Comparison of ENCODE assay signal across 11 cellular contexts in the genomic region with DNA sequence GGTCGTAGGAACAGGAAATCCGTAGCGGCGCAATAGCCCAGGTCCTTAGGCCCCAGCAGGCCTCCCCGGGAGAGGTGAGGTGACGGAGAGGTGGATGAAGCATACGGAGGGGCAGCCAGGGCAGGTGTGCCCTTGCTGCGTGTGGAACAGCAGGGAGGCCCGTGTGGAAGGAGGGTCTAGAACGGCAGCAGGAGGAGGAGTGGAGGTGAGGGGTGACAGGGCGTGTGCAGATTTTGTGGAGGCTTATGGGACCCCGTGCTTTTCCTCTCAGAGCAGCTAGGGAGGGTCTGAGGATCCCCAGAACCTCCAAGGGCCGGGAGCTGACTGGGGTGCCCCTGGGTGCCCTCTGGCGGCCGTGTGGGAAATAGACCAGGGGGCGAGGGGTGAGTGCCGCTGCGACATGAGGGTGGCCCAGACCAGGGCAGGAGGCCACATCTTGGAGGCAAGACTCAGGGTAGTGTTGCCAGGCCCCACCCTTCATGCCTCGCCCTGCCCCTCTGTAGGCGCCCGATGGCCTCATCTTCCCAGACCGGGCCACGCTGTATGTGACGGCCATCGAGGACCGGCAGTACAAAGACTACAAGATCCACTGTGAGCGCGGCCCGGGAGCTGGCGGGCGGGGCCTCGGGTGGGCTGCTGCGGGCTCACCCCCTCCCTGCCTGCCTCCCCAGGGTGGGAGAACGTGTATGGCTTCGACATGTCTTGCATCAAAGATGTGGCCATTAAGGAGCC. TPM values are rescaled to one million over a fixed set of nuclear protein-coding genes. Genes with fewer than 3 reads are reported as not detected.
A peak's percentile ranks its signal among the peaks of the same experiment; 100 is the strongest.
DNase-seq lines count a peak whose midpoint lies in the region; ATAC-seq, FAIRE-seq and TF ChIP-seq lines count a peak whose summit lies in the region.
"Had no signal": no experiment of that assay in that cellular context is flagged by ENCODE, and none has a peak within 500 bp of the region (broad histone marks: within the 10 kb centered on the region; RNA-seq: fewer than 3 reads in every experiment).

No MANE protein-coding gene starts in this region.

- CTCF ChIA-PET in endothelial cell of umbilical vein (lab: Charles Lee), result interaction anchor here (1.4 kb wide), 1 partner anchor 12 kb away, joined by 3 read pairs; no protein-coding TSS in a partner anchor

- peaks cover 55% of the 10 kb centered on the region for H3K4me1 Mint-ChIP-seq in stimulated activated memory B cell treated with anti-CD40 and anti-IgM and Interleukin-4, amounts not matched to agents 10 μg/mL and 1 μg/mL and 100 μg/mL, for 72 hours

- H3K27me3 ChIP-seq in endothelial cell of umbilical vein (ENCODE audit: control insufficient read depth in 2 of 2, insufficient read depth in 2 of 2, low read length in 2 of 2), result no peaks in the 10 kb centered on the region
- H3K27me3 ChIP-seq in esophagus muscularis mucosa, result peaks cover 0 to 9% (median 2%) of the 10 kb centered on the region in 4 donors

- H2AFZ ChIP-seq in endothelial cell of umbilical vein (ENCODE audit: low read depth, low read length), result no peak overlapping the region

- H3K9me3 ChIP-seq in endothelial cell of umbilical vein (replicated peaks; ENCODE audit: control insufficient read depth, insufficient read depth, low read length) (no peaks in the 10 kb centered on the region), esophagus muscularis mucosa (no peaks in the 10 kb centered on the region)
- H3K9me3 ChIP-seq: neutrophil had no signal

- peak; percentile 25 to 49 for TF ChIP-seq CTCF in endothelial cell of umbilical vein (IDR thresholded peaks at IDR 0.05; ENCODE audit: extremely low read depth in 1 of 2, insufficient read depth in 1 of 2, low read depth in 1 of 2, low read length in 2 of 2)
- TF ChIP-seq CTCF in esophagus muscularis mucosa (IDR thresholded peaks at IDR 0.05), result peak in 1 of 3 experiments; percentile 43

- no peak for TF ChIP-seq POLR2A in endothelial cell of umbilical vein (IDR thresholded peaks at IDR 0.05; ENCODE audit: low read depth, low read length)
- no peak for TF ChIP-seq POLR2A in esophagus muscularis mucosa (IDR thresholded peaks at IDR 0.05; ENCODE audit: low read depth)

- intact Hi-C loops in endothelial cell of umbilical vein (cut with micrococcal nuclease) (no loop called here), esophagus muscularis mucosa (cut with DNase I) (no loop called here)

- peak; percentile 37 for DNase-seq in activated naive CD4-positive, alpha-beta T cell treated with Interleukin-2 at 50 U/mL for 16 hours
- no peak for DNase-seq in activated naive CD4-positive, alpha-beta T cell (lab: John Stamatoyannopoulos, UW)
- DNase-seq in NCI-H2171 treated with DMSO at 0.1 percent for 48 hours (lab: John Stamatoyannopoulos, UW), result peak; percentile 9
- DNase-seq in endothelial cell of umbilical vein (ENCODE audit: low read depth, low spot score), result no peak
- DNase-seq in esophagus muscularis mucosa (ENCODE audit: extremely low spot score), result no peak
- DNase-seq in glomerular visceral epithelial cell (ENCODE audit: extremely low spot score), result no peak
- no peak for DNase-seq in NCI-H2029 treated with DMSO at 0.1 percent for 48 hours (lab: John Stamatoyannopoulos, UW)

- no peak for FAIRE-seq in endothelial cell of umbilical vein (lab: Jason Lieb, UNC)

- H3K9me3 Mint-ChIP-seq in stimulated activated memory B cell treated with anti-CD40 and anti-IgM and Interleukin-4, amounts not matched to agents 10 μg/mL and 1 μg/mL and 100 μg/mL, for 72 hours, result no peaks in the 10 kb centered on the region

- H4K20me1 ChIP-seq in endothelial cell of umbilical vein (replicated peaks; ENCODE audit: control insufficient read depth, extremely low read depth, insufficient read depth, low read length), result no peaks in the 10 kb centered on the region

- H3K9me1 ChIP-seq in endothelial cell of umbilical vein (replicated peaks; ENCODE audit: control insufficient read depth, extremely low read depth, insufficient read depth, low read length), result no peaks in the 10 kb centered on the region

- peaks cover 6% of the 10 kb centered on the region for H3K27me3 Mint-ChIP-seq in stimulated activated memory B cell treated with anti-CD40 and anti-IgM and Interleukin-4, amounts not matched to agents 10 μg/mL and 1 μg/mL and 100 μg/mL, for 72 hours

- no peak overlapping the region for H3K4me2 ChIP-seq in endothelial cell of umbilical vein (ENCODE audit: insufficient read depth, low read length)

- WGBS in esophagus muscularis mucosa, result 77% methylated on average over 16 of the region's 35 CpGs

- H3K27ac ChIP-seq in endothelial cell of umbilical vein (ENCODE audit: insufficient read depth, low read depth, low read length) (no peak overlapping the region), esophagus muscularis mucosa (replicated peaks in 1 of 4) (no peak overlapping the region)
- H3K27ac ChIP-seq: coronary artery, neutrophil, SK-N-MC had no signal

- TF ChIP-seq EP300 in esophagus muscularis mucosa (IDR thresholded peaks at IDR 0.05), result no peak

- peaks cover 73% of the 10 kb centered on the region for H3K36me3 Mint-ChIP-seq in stimulated activated memory B cell treated with anti-CD40 and anti-IgM and Interleukin-4, amounts not matched to agents 10 μg/mL and 1 μg/mL and 100 μg/mL, for 72 hours

- peak overlapping the region; percentile 57 for H3K27ac Mint-ChIP-seq in stimulated activated memory B cell treated with anti-CD40 and anti-IgM and Interleukin-4, amounts not matched to agents 10 μg/mL and 1 μg/mL and 100 μg/mL, for 72 hours

- POLR2A ChIA-PET in endothelial cell of umbilical vein (lab: Charles Lee), result no interaction called here

- no peak overlapping the region for H3K9ac ChIP-seq in endothelial cell of umbilical vein (replicated peaks; ENCODE audit: extremely low read depth, insufficient read depth, low read length)

- H3K4me3 ChIP-seq in endothelial cell of umbilical vein (replicated peaks in 1 of 3; ENCODE audit: insufficient read depth in 1 of 3, low read depth in 1 of 3, low read length in 3 of 3) (no peak overlapping the region), esophagus muscularis mucosa (no peak overlapping the region)
- H3K4me3 ChIP-seq: coronary artery, SK-N-MC had no signal

- no peak for ATAC-seq in stimulated activated memory B cell treated with anti-CD40 and anti-IgM and Interleukin-4, amounts not matched to agents 10 μg/mL and 1 μg/mL and 100 μg/mL, for 72 hours

- H3K4me1 ChIP-seq in endothelial cell of umbilical vein (ENCODE audit: control insufficient read depth, extremely low read depth, insufficient read depth, low read length) (peaks cover 33% of the 10 kb centered on the region), esophagus muscularis mucosa (peaks cover 25 to 44% (median 28%) of the 10 kb centered on the region in 4 donors)

- H3K4me3 Mint-ChIP-seq in stimulated activated memory B cell treated with anti-CD40 and anti-IgM and Interleukin-4, amounts not matched to agents 10 μg/mL and 1 μg/mL and 100 μg/mL, for 72 hours, result no peak overlapping the region

- peaks cover 8 to 34% of the 10 kb centered on the region in 2 experiments for H3K36me3 ChIP-seq in endothelial cell of umbilical vein (ENCODE audit: control insufficient read depth in 2 of 2, extremely low read depth in 1 of 2, insufficient read depth in 2 of 2, low read length in 2 of 2)
- peaks cover 52 to 80% (median 72%) of the 10 kb centered on the region in 4 donors for H3K36me3 ChIP-seq in esophagus muscularis mucosa

- BruUV-seq in endothelial cell of umbilical vein (replicated peaks; lab: Mats Ljungman, UMichigan), result no TSS peak

- dilution Hi-C loops in endothelial cell of umbilical vein (cut with MboI; ENCODE audit: extremely low pct_ligation_motif_present, low sequenced_read_pairs), result no loop called here

- peaks cover 26% of the 10 kb centered on the region for H3K79me2 ChIP-seq in endothelial cell of umbilical vein (ENCODE audit: control insufficient read depth, insufficient read depth, low read length)

RNA-seq across cellular contexts. Expression of a gene that starts 5.0 kb away (rescaled TPM):
- total RNA-seq in endothelial cell of umbilical vein (3.3 and 4.4 TPM in 2 replicates), esophagus muscularis mucosa (1 to 10 TPM in 3 of 4 donors, under 1 TPM in 1; 0.83 to 4.1 (median 2.5) TPM)
- polyA plus RNA-seq in endothelial cell of umbilical vein, result 3.3 and 4.5 TPM in 2 replicates
- polyA plus RNA-seq in endothelial cell of umbilical vein (2011; cell fraction: cytosol; rRNA removed), result 0.66 and 1.1 TPM in 2 replicates
- polyA plus RNA-seq in endothelial cell of umbilical vein (2011; cell fraction: nucleus; rRNA removed), result 15.0 and 15.1 TPM in 2 replicates
- 0.63 and 1.3 TPM in 2 replicates for polyA plus RNA-seq in endothelial cell of umbilical vein (2012)
- polyA minus RNA-seq in endothelial cell of umbilical vein, result 0.97 and 1.2 TPM in 2 replicates
- polyA minus RNA-seq in endothelial cell of umbilical vein (2011; cell fraction: cytosol; rRNA and poly(A)+ RNA removed), result 3.7 TPM
- 3.6 and 5.0 TPM in 2 replicates for polyA minus RNA-seq in endothelial cell of umbilical vein (2011; cell fraction: nucleus; rRNA and poly(A)+ RNA removed)

RNA-seq across cellular contexts. Expression of a gene that starts 6.5 kb away (rescaled TPM):
- 24.7 and 45.7 TPM in 2 replicates for total RNA-seq in endothelial cell of umbilical vein
- polyA plus RNA-seq in endothelial cell of umbilical vein, result 80.8 and 88.3 TPM in 2 replicates
- 27.2 and 35.7 TPM in 2 replicates for polyA plus RNA-seq in endothelial cell of umbilical vein (2011; cell fraction: cytosol; rRNA removed)
- polyA plus RNA-seq in endothelial cell of umbilical vein (2011; cell fraction: nucleus; rRNA removed), result 286 and 359 TPM in 2 replicates
- 28.2 and 30.0 TPM in 2 replicates for polyA plus RNA-seq in endothelial cell of umbilical vein (2012)
- polyA minus RNA-seq in endothelial cell of umbilical vein, result 40.1 and 47.8 TPM in 2 replicates
- not detected for polyA minus RNA-seq in endothelial cell of umbilical vein (2011; cell fraction: cytosol; rRNA and poly(A)+ RNA removed)
- 42.0 and 59.1 TPM in 2 replicates for polyA minus RNA-seq in endothelial cell of umbilical vein (2011; cell fraction: nucleus; rRNA and poly(A)+ RNA removed)
- total RNA-seq in esophagus muscularis mucosa, result 1 to 10 TPM; 2.7 to 6.6 (median 3.9) TPM

RNA-seq across cellular contexts. Expression of a gene that starts 7.3 kb away (rescaled TPM):
- 234 and 242 TPM in 2 replicates for total RNA-seq in endothelial cell of umbilical vein
- 542 and 599 TPM in 2 replicates for polyA plus RNA-seq in endothelial cell of umbilical vein
- 446 and 459 TPM in 2 replicates for polyA plus RNA-seq in endothelial cell of umbilical vein (2011; cell fraction: cytosol; rRNA removed)
- 318 and 339 TPM in 2 replicates for polyA plus RNA-seq in endothelial cell of umbilical vein (2011; cell fraction: nucleus; rRNA removed)
- polyA plus RNA-seq in endothelial cell of umbilical vein (2012), result 240 and 285 TPM in 2 replicates
- polyA minus RNA-seq in endothelial cell of umbilical vein, result 384 and 465 TPM in 2 replicates
- polyA minus RNA-seq in endothelial cell of umbilical vein (2011; cell fraction: cytosol; rRNA and poly(A)+ RNA removed), result 163 TPM
- 97.3 and 127 TPM in 2 replicates for polyA minus RNA-seq in endothelial cell of umbilical vein (2011; cell fraction: nucleus; rRNA and poly(A)+ RNA removed)
- total RNA-seq in esophagus muscularis mucosa, result 100 to 1,000 TPM; 102 to 191 (median 144) TPM

RNA-seq across cellular contexts. Expression of a gene that starts 18.7 kb away (rescaled TPM):
- total RNA-seq in endothelial cell of umbilical vein (52.4 and 58.5 TPM in 2 replicates), esophagus muscularis mucosa (1 to 10 TPM; 4.2 to 9.9 (median 6.0) TPM)
- 49.8 and 62.2 TPM in 2 replicates for polyA plus RNA-seq in endothelial cell of umbilical vein
- polyA plus RNA-seq in endothelial cell of umbilical vein (2011; cell fraction: cytosol; rRNA removed), result 41.3 and 48.3 TPM in 2 replicates
- polyA plus RNA-seq in endothelial cell of umbilical vein (2011; cell fraction: nucleus; rRNA removed), result 21.9 and 25.4 TPM in 2 replicates
- polyA plus RNA-seq in endothelial cell of umbilical vein (2012), result 39.3 and 46.4 TPM in 2 replicates
- 9.3 and 16.3 TPM in 2 replicates for polyA minus RNA-seq in endothelial cell of umbilical vein
- 19.5 TPM for polyA minus RNA-seq in endothelial cell of umbilical vein (2011; cell fraction: cytosol; rRNA and poly(A)+ RNA removed)
- 5.0 and 5.1 TPM in 2 replicates for polyA minus RNA-seq in endothelial cell of umbilical vein (2011; cell fraction: nucleus; rRNA and poly(A)+ RNA removed)

RNA-seq across cellular contexts. Expression of a gene that starts 18.8 kb away (rescaled TPM):
- total RNA-seq in endothelial cell of umbilical vein, result 73.5 and 79.1 TPM in 2 replicates
- polyA plus RNA-seq in endothelial cell of umbilical vein, result 64.8 and 92.1 TPM in 2 replicates
- polyA plus RNA-seq in endothelial cell of umbilical vein (2011; cell fraction: cytosol; rRNA removed), result 52.6 and 62.7 TPM in 2 replicates
- 119 and 141 TPM in 2 replicates for polyA plus RNA-seq in endothelial cell of umbilical vein (2011; cell fraction: nucleus; rRNA removed)
- 78.7 and 85.0 TPM in 2 replicates for polyA plus RNA-seq in endothelial cell of umbilical vein (2012)
- polyA minus RNA-seq in endothelial cell of umbilical vein, result 27.8 and 36.0 TPM in 2 replicates
- 46.0 TPM for polyA minus RNA-seq in endothelial cell of umbilical vein (2011; cell fraction: cytosol; rRNA and poly(A)+ RNA removed)
- 14.4 and 22.8 TPM in 2 replicates for polyA minus RNA-seq in endothelial cell of umbilical vein (2011; cell fraction: nucleus; rRNA and poly(A)+ RNA removed)
- 10 to 100 TPM; 38.8 to 61.7 (median 56.7) TPM for total RNA-seq in esophagus muscularis mucosa

Comparison
In these comparisons a context has a peak if more than half of its experiments do, and no peak if none do; other contexts are left out.
1. DNase-seq: peak in activated naive CD4-positive, alpha-beta T cell treated with Interleukin-2 at 50 U/mL for 16 hours (single experiment) and NCI-H2171 treated with DMSO at 0.1 percent for 48 hours (single experiment); none in activated naive CD4-positive, alpha-beta T cell (0 of 4), endothelial cell of umbilical vein (single experiment), esophagus muscularis mucosa (single experiment), glomerular visceral epithelial cell (single experiment) and NCI-H2029 treated with DMSO at 0.1 percent for 48 hours (single experiment).